ENCODE assay signal across 12 cellular contexts in genomic region chr17:3907483-3908216, GRCh38. TPM values are rescaled to one million over a fixed set of nuclear protein-coding genes. Genes with fewer than 3 reads are reported as not detected.
DNase-seq lines count a peak whose midpoint lies in the region; ATAC-seq and TF ChIP-seq lines count a peak whose summit lies in the region.
"Had no signal": no experiment of that assay in that cellular context is flagged by ENCODE, and none has a peak within 500 bp of the region (broad histone marks: within the 10 kb centered on the region; RNA-seq: fewer than 3 reads in every experiment).

No MANE protein-coding gene starts in this region.

- no peaks in the 10 kb centered on the region for H3K27me3 ChIP-seq in Panc1 (ENCODE audit: control insufficient read depth, insufficient read depth, low read length)
- no peaks in the 10 kb centered on the region for H3K27me3 ChIP-seq in thyroid gland

- H3K27ac Mint-ChIP-seq in activated naive CD4-positive, alpha-beta T cell treated with anti-CD3 and anti-CD28 coated beads for 36 hours: peak overlapping the region; percentile 2
- H3K27ac Mint-ChIP-seq in mesothelial cell of epicardium: no peak overlapping the region

- TF ChIP-seq POLR2A in thyroid gland (IDR thresholded peaks at IDR 0.05): no peak

- CTCF ChIA-PET in activated naive CD4-positive, alpha-beta T cell treated with anti-CD3 and anti-CD28 coated beads for 36 hours (lab: Charles Lee): interaction anchor here (1.9 kb wide), 1 partner anchor 61 kb away, joined by 7 read pairs; the partner anchor contains the start of gene NCBP3
- CTCF ChIA-PET in Panc1 (lab: Charles Lee): interaction anchor here (0.6 kb wide), 1 partner anchor 64 kb away, joined by 4 read pairs; no protein-coding TSS in a partner anchor

- peaks cover 21% of the 10 kb centered on the region for H3K4me1 Mint-ChIP-seq in activated naive CD4-positive, alpha-beta T cell treated with anti-CD3 and anti-CD28 coated beads for 36 hours (ENCODE audit: low read depth)
- no peaks in the 10 kb centered on the region for H3K4me1 Mint-ChIP-seq in mesothelial cell of epicardium

- TF ChIP-seq CTCF in Panc1 (IDR thresholded peaks at IDR 0.05) (no peak; the same call in 1 of the 2 replicates), foreskin fibroblast (IDR thresholded peaks at IDR 0.05; ENCODE audit: low read depth, low read length) (peak; percentile 12), thyroid gland (IDR thresholded peaks at IDR 0.05) (peak in 4 of 6 experiments; percentile 26 to 49 (median 32)), coronary artery (IDR thresholded peaks at IDR 0.05) (no peak), mesothelial cell of epicardium (IDR thresholded peaks at IDR 0.05; ENCODE audit: unreplicated experiment) (no peak)

- H3K4me1 ChIP-seq in Panc1 (ENCODE audit: control insufficient read depth, insufficient read depth, low read length) (no peaks in the 10 kb centered on the region), thyroid gland (no peaks in the 10 kb centered on the region)

- H3K9me3 Mint-ChIP-seq in activated naive CD4-positive, alpha-beta T cell treated with anti-CD3 and anti-CD28 coated beads for 36 hours: no peaks in the 10 kb centered on the region
- H3K9me3 Mint-ChIP-seq in mesothelial cell of epicardium: no peaks in the 10 kb centered on the region

- ATAC-seq in Panc1 (peak; percentile 77), HG03439 (IDR thresholded peaks at IDR 0.05; ENCODE audit: unreplicated experiment) (no peak)

- no peak overlapping the region for H3K4me3 ChIP-seq in Panc1 (ENCODE audit: low read depth in 2 of 2, low read length in 2 of 2)
- no peak overlapping the region for H3K4me3 ChIP-seq in foreskin fibroblast (ENCODE audit: low read depth in 1 of 2, low read length in 2 of 2)
- H3K4me3 ChIP-seq in thyroid gland (replicated peaks in 1 of 3): no peak overlapping the region
- H3K4me3 ChIP-seq in coronary artery: no peak overlapping the region

- H3K9me3 ChIP-seq in Panc1 (ENCODE audit: control insufficient read depth, insufficient read depth, low read depth, low read length) (no peaks in the 10 kb centered on the region), thyroid gland (no peaks in the 10 kb centered on the region)

- intact Hi-C loops in activated naive CD4-positive, alpha-beta T cell treated with anti-CD3 and anti-CD28 coated beads for 36 hours (cut with micrococcal nuclease): no loop called here
- intact Hi-C loops in Panc1 (cut with micrococcal nuclease; ENCODE audit: unreplicated experiment): no loop called here
- intact Hi-C loops in thyroid gland (cut with DNase I): no loop called here

- DNase-seq in activated naive CD4-positive, alpha-beta T cell treated with anti-CD3 and anti-CD28 coated beads for 36 hours: no peak
- DNase-seq in activated naive CD4-positive, alpha-beta T cell treated with Interleukin-2 at 50 U/mL for 16 hours: no peak
- DNase-seq in Panc1 (ENCODE audit: low read depth, low spot score) (no peak), foreskin fibroblast (no peak), thyroid gland (no peak), coronary artery (ENCODE audit: low spot score) (no peak), mesothelial cell of epicardium (ENCODE audit: low spot score in 2 of 2, unreplicated experiment in 2 of 2) (no peak)
- DNase-seq: activated CD4-positive, alpha-beta T cell treated with anti-CD3 and anti-CD28 coated beads, Interleukin-2, amount 50 U/mL, for 4 hours; AML-193; NCI-H1105 treated with DMSO at 0.1 percent for 48 hours had no signal

- no peak overlapping the region for H3K4me3 Mint-ChIP-seq in activated naive CD4-positive, alpha-beta T cell treated with anti-CD3 and anti-CD28 coated beads for 36 hours
- no peak overlapping the region for H3K4me3 Mint-ChIP-seq in mesothelial cell of epicardium

- H3K36me3 Mint-ChIP-seq in activated naive CD4-positive, alpha-beta T cell treated with anti-CD3 and anti-CD28 coated beads for 36 hours (ENCODE audit: low read depth): no peaks in the 10 kb centered on the region
- H3K36me3 Mint-ChIP-seq in mesothelial cell of epicardium: no peaks in the 10 kb centered on the region

- H3K36me3 ChIP-seq in Panc1 (ENCODE audit: control insufficient read depth, insufficient read depth, low read length): no peaks in the 10 kb centered on the region
- no peaks in the 10 kb centered on the region for H3K36me3 ChIP-seq in thyroid gland

- in situ Hi-C loops in Panc1 (cut with HindIII; ENCODE audit: low pct_unique_long_range_greater_than_20kb, low sequenced_read_pairs): no loop called here

- no peaks in the 10 kb centered on the region for H3K27me3 Mint-ChIP-seq in activated naive CD4-positive, alpha-beta T cell treated with anti-CD3 and anti-CD28 coated beads for 36 hours (ENCODE audit: low read depth)
- H3K27me3 Mint-ChIP-seq in mesothelial cell of epicardium (ENCODE audit: low read depth): no peaks in the 10 kb centered on the region

- POLR2A ChIA-PET in Panc1 (lab: Charles Lee): no interaction called here

- WGBS in thyroid gland, 2 donors: 81 to 82% methylated on average over 11 of the region's 11 CpGs

- no TSS peak for BruUV-seq in Panc1 (replicated peaks; lab: Mats Ljungman, UMichigan)

- H3K27ac ChIP-seq in Panc1 (ENCODE audit: low read length) (no peak overlapping the region), thyroid gland (no peak overlapping the region), coronary artery (no peak overlapping the region)

RNA-seq across cellular contexts. Expression of gene P2RX1, which starts 8.6 kb away (rescaled TPM):
- total RNA-seq in activated naive CD4-positive, alpha-beta T cell treated with anti-CD3 and anti-CD28 coated beads for 36 hours: under 1 TPM; 0.10 to 0.17 TPM
- total RNA-seq in Panc1 (2021; ENCODE audit: unreplicated experiment) (not detected), thyroid gland (under 1 TPM in 3 of 4 donors, not detected in 1; 0.11 to 0.54 (median 0.21) TPM), mesothelial cell of epicardium (0.16 to 0.22 TPM (median 0.18 TPM) in 3 replicates)
- polyA plus RNA-seq in Panc1 (2012; ENCODE audit: insufficient read length): not detected
- polyA plus RNA-seq: neural cell had no signal

RNA-seq across cellular contexts. Expression of gene CAMKK1, which starts 14.8 kb away (rescaled TPM):
- 1 to 10 TPM; 2.4 to 2.7 TPM for total RNA-seq in activated naive CD4-positive, alpha-beta T cell treated with anti-CD3 and anti-CD28 coated beads for 36 hours
- 6.7 TPM for total RNA-seq in Panc1 (2021; ENCODE audit: unreplicated experiment)
- 5.4 TPM for polyA plus RNA-seq in Panc1 (2012; ENCODE audit: insufficient read length)
- total RNA-seq in thyroid gland: 10 to 100 TPM in 1 of 4 donors, 1 to 10 TPM in 3; 5.9 to 10.1 (median 7.9) TPM
- total RNA-seq in mesothelial cell of epicardium: 3.8 to 4.3 TPM (median 4.3 TPM) in 3 replicates

RNA-seq across cellular contexts. Expression of gene ATP2A3, which starts 56.6 kb away (rescaled TPM):
- total RNA-seq in activated naive CD4-positive, alpha-beta T cell treated with anti-CD3 and anti-CD28 coated beads for 36 hours: 10 to 100 TPM; 75.5 to 76.4 TPM
- total RNA-seq in Panc1 (2021; ENCODE audit: unreplicated experiment) (29.7 TPM), thyroid gland (10 to 100 TPM in 2 of 4 donors, 1 to 10 TPM in 2; 6.9 to 18.6 (median 9.1) TPM), mesothelial cell of epicardium (4.1 to 4.6 TPM (median 4.1 TPM) in 3 replicates)
- 35.7 TPM for polyA plus RNA-seq in Panc1 (2012; ENCODE audit: insufficient read length)
- polyA plus RNA-seq: neural cell had no signal

Comparison
In these comparisons a context has a peak if more than half of its experiments do, and no peak if none do; other contexts are left out.
1. CTCF ChIP-seq: peak in foreskin fibroblast (single experiment) and thyroid gland (4 of 6); none in Panc1 (single experiment), coronary artery (single experiment) and mesothelial cell of epicardium (single experiment).